ENCODE assay signal across 36 cellular contexts in the genomic region with DNA sequence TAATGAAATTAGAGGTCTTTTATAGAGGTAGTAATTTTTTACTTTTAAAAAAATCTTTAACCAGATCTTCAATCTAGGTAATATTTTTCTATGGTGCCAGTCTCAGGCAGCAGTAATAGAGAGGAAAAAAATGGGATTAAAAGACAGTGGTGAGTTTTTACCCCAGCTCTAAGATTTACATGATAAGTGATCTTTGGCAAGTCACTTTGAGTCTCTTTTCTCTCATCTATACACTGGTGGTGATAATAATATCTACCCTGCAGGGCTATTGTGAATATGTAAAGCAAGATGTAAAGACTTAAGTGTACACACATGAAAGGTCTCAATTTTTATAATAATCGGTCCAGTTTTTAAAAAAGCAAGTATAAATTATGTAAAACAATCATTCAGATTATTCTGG.
"Had no signal": no experiment of that assay in that cellular context is flagged by ENCODE, and none has a peak within 500 bp of the region (broad histone marks: within the 10 kb centered on the region; RNA-seq: fewer than 3 reads in every experiment).

No MANE protein-coding gene starts in this region.

- H3K9me3 ChIP-seq: MG63 had no signal

- H3K36me3 ChIP-seq: MG63 had no signal

- H3K4me3 ChIP-seq: MG63 had no signal

- H3K27me3 ChIP-seq: MG63 had no signal

- DNase-seq: Karpas-422, Kasumi-1, MG63, MM.1S, MV-4-11, NCI-H1048, NCI-H1092, NCI-H1092 treated with DMSO at 0.1 percent for 48 hours, NCI-H1105, NCI-H1105 treated with DMSO at 0.1 percent for 48 hours, NCI-H1417, NCI-H1417 treated with DMSO at 0.1 percent for 48 hours, NCI-H1436, NCI-H1436 treated with DMSO at 0.1 percent for 48 hours, NCI-H146, NCI-H1694, NCI-H1694 treated with DMSO at 0.1 percent for 48 hours, NCI-H187, NCI-H187 treated with DMSO at 0.1 percent for 48 hours, NCI-H1930, NCI-H2029, NCI-H2029 treated with DMSO at 0.1 percent for 48 hours, NCI-H2081, NCI-H2081 treated with DMSO at 0.1 percent for 48 hours, NCI-H2107, NCI-H2171, NCI-H2171 treated with DMSO at 0.1 percent for 48 hours, NCI-H2227 treated with DMSO at 0.1 percent for 48 hours, NCI-H226, NCI-H345, NCI-H446, NCI-H446 treated with DMSO at 0.1 percent for 48 hours, NCI-H510A, NCI-H510A treated with DMSO at 0.1 percent for 48 hours, NCI-H524, NCI-H524 treated with DMSO at 0.1 percent for 48 hours had no signal
